12 cellular contexts compared by ENCODE assay signal in the genomic region with DNA sequence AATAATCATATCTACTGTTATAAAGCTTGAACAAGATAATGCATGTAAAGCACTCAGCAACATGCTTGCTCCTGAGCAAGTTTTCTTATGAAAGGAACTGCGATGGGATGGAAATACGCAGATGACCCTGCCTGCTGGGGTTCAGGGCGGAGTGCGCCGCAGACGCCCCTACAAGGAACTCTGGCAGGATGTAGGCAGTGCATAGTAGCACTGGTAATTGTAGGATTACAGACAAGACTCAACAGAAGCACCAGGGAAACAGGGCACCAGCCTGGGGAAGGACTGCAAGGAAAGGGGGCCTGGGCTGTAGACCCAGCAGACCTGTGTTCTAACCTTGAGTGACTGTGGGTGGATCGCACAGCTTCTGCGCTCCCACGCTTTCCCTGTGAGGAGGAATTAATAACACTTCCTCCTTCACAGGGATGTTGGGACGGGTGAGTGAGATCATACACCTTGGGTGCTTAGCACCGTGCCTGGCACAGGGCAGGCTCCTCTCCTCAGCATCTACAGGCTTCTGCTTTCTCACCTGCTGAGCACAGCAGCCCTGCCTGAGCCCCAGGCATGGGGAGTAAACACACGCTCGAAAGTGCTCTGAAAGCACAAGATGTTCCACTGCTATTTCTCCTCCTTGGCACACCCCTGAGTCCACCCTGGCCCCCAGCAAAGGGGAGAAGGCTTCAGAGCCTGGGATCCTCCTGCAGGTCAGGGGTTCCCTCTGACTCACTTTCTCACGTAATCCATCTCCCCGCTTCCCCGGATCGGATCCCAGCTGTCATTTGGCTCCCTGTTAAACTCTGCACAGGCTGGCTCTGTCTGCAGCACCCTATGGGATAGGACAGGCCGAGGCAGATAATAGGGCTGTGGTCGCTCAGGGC. TPM values are rescaled to one million over a fixed set of nuclear protein-coding genes. Genes with fewer than 3 reads are reported as not detected.
A peak's percentile ranks its signal among the peaks of the same experiment; 100 is the strongest.
DNase-seq lines count a peak whose midpoint lies in the region; ATAC-seq and TF ChIP-seq lines count a peak whose summit lies in the region.
"Had no signal": no experiment of that assay in that cellular context is flagged by ENCODE, and none has a peak within 500 bp of the region (broad histone marks: within the 10 kb centered on the region; RNA-seq: fewer than 3 reads in every experiment).

No MANE protein-coding gene starts in this region.

- H3K14ac ChIP-seq in mesenchymal stem cell (ENCODE audit: low read length in 2 of 2), result no peak overlapping the region

- no peak for TF ChIP-seq POLR2A in thyroid gland (IDR thresholded peaks at IDR 0.05)

- H3K9me3 Mint-ChIP-seq in activated naive CD4-positive, alpha-beta T cell treated with anti-CD3 and anti-CD28 coated beads, Interleukin-2, amount 10 ng/mL, durations not matched to agents 7 days and 5 days, result no peaks in the 10 kb centered on the region
- H3K9me3 Mint-ChIP-seq: nephron had no signal

- peak overlapping the region; percentile 54 for H3K9ac ChIP-seq in mesenchymal stem cell (ENCODE audit: low read length)

- no peak overlapping the region for H3K4me2 ChIP-seq in mesenchymal stem cell (ENCODE audit: low read length, poor library complexity, severe bottlenecking)

- no peak overlapping the region for H4K8ac ChIP-seq in mesenchymal stem cell (ENCODE audit: low read length)

- no peak overlapping the region for H3K4me3 Mint-ChIP-seq in activated naive CD4-positive, alpha-beta T cell treated with anti-CD3 and anti-CD28 coated beads, Interleukin-2, amount 10 ng/mL, durations not matched to agents 7 days and 5 days
- H3K4me3 Mint-ChIP-seq: nephron had no signal

- H3K36me3 ChIP-seq in mesenchymal stem cell (ENCODE audit: control insufficient read depth in 1 of 2, insufficient read depth in 2 of 2, low read depth in 1 of 2, low read length in 2 of 2) (peaks cover 39 to 49% of the 10 kb centered on the region in 2 experiments), thyroid gland (peaks cover 15 to 16% of the 10 kb centered on the region in 2 donors)

- no peak overlapping the region for H2BK120ac ChIP-seq in mesenchymal stem cell (ENCODE audit: low read depth, low read length)

- no peak overlapping the region for H3K18ac ChIP-seq in mesenchymal stem cell (ENCODE audit: low read depth in 1 of 2, low read length in 2 of 2)

- H3K36me3 Mint-ChIP-seq in activated naive CD4-positive, alpha-beta T cell treated with anti-CD3 and anti-CD28 coated beads, Interleukin-2, amount 10 ng/mL, durations not matched to agents 7 days and 5 days, result peaks cover 41% of the 10 kb centered on the region

- no peaks in the 10 kb centered on the region for H3K27me3 Mint-ChIP-seq in activated naive CD4-positive, alpha-beta T cell treated with anti-CD3 and anti-CD28 coated beads, Interleukin-2, amount 10 ng/mL, durations not matched to agents 7 days and 5 days

- H3K4ac ChIP-seq in mesenchymal stem cell (ENCODE audit: low read depth in 1 of 2, low read length in 2 of 2), result no peak overlapping the region

- no peaks in the 10 kb centered on the region for H3K9me3 ChIP-seq in mesenchymal stem cell (ENCODE audit: control insufficient read depth, low read length)
- H3K9me3 ChIP-seq in thyroid gland, result no peaks in the 10 kb centered on the region

- peak overlapping the region in 1 of 2 experiments; percentile 30 for H2BK12ac ChIP-seq in mesenchymal stem cell (ENCODE audit: low read length in 2 of 2)

- H3K4me3 ChIP-seq in coronary artery (peak overlapping the region; percentile 7), mesenchymal stem cell (ENCODE audit: insufficient read depth in 1 of 2, low read depth in 1 of 2, low read length in 2 of 2) (peak overlapping the region in 1 of 2 experiments; percentile 2), thyroid gland (replicated peaks in 1 of 3) (no peak overlapping the region)
- H3K4me3 ChIP-seq: cardiac muscle cell had no signal

- no peak for DNase-seq in activated naive CD4-positive, alpha-beta T cell treated with anti-CD3 and anti-CD28 coated beads, Interleukin-2, amount 10 ng/mL, durations not matched to agents 7 days and 5 days
- no peak for DNase-seq in activated naive CD4-positive, alpha-beta T cell treated with Interleukin-2 at 50 U/mL for 16 hours
- DNase-seq in coronary artery (ENCODE audit: low spot score) (no peak), mesenchymal stem cell (peak; percentile 67), thyroid gland (peak in 1 of 2 donors; percentile 25), iPS-NIHi7 (ENCODE audit: extremely low spot score) (no peak)
- DNase-seq in stimulated activated CD4-positive, alpha-beta T cell treated with anti-CD3 and anti-CD28 coated beads, Interleukin-4, amount 100 ng/mL, for 1 hour, result no peak
- DNase-seq: Kasumi-1, NCI-H446 treated with DMSO at 0.1 percent for 48 hours had no signal

- peaks cover 39% of the 10 kb centered on the region for H3K79me1 ChIP-seq in mesenchymal stem cell (replicated peaks; ENCODE audit: low read length, poor library complexity, severe bottlenecking)

- ATAC-seq in GM21526 (IDR thresholded peaks at IDR 0.05; ENCODE audit: low FRiP score, unreplicated experiment), result no peak

- H3K27me3 ChIP-seq in mesenchymal stem cell (ENCODE audit: control insufficient read depth in 1 of 2, insufficient read depth in 1 of 2, low read length in 2 of 2) (no peaks in the 10 kb centered on the region), thyroid gland (no peaks in the 10 kb centered on the region)
- H3K27me3 ChIP-seq: cardiac muscle cell had no signal

- CTCF ChIA-PET in activated naive CD4-positive, alpha-beta T cell treated with anti-CD3 and anti-CD28 coated beads, Interleukin-2, amount 10 ng/mL, durations not matched to agents 7 days and 5 days (lab: Charles Lee), result no interaction called here

- no peak overlapping the region for H3K23ac ChIP-seq in mesenchymal stem cell (ENCODE audit: low read length in 2 of 2)

- peak overlapping the region; percentile 55 to 74 for H3K27ac ChIP-seq in coronary artery
- peak overlapping the region; percentile 24 for H3K27ac ChIP-seq in mesenchymal stem cell (ENCODE audit: low read length, poor library complexity, severe bottlenecking)
- peak overlapping the region in 2 of 3 donors; percentile 33 to 41 for H3K27ac ChIP-seq in thyroid gland
- H3K27ac ChIP-seq: cardiac muscle cell had no signal

- H4K91ac ChIP-seq in mesenchymal stem cell (ENCODE audit: low read length), result no peak overlapping the region

- WGBS in mesenchymal stem cell, result 76% methylated on average over 18 of the region's 19 CpGs
- WGBS in thyroid gland, 2 donors, result 74 to 79% methylated on average over 19 of the region's 19 CpGs

- H3K27ac Mint-ChIP-seq in activated naive CD4-positive, alpha-beta T cell treated with anti-CD3 and anti-CD28 coated beads, Interleukin-2, amount 10 ng/mL, durations not matched to agents 7 days and 5 days, result peak overlapping the region; percentile 37

- no peak overlapping the region for H2BK5ac ChIP-seq in mesenchymal stem cell (ENCODE audit: low read depth, low read length, poor library complexity, severe bottlenecking)

- no peak overlapping the region for H2AK5ac ChIP-seq in mesenchymal stem cell (ENCODE audit: low read length, severe bottlenecking)

- H2BK15ac ChIP-seq in mesenchymal stem cell (ENCODE audit: low read depth, poor library complexity, severe bottlenecking), result no peak overlapping the region

- peaks cover 32% of the 10 kb centered on the region for H3K4me1 ChIP-seq in mesenchymal stem cell (ENCODE audit: control insufficient read depth, insufficient read depth, low read depth, low read length)
- peaks cover 71 to 80% of the 10 kb centered on the region in 2 donors for H3K4me1 ChIP-seq in thyroid gland

- H2AFZ ChIP-seq in mesenchymal stem cell (ENCODE audit: low read depth, low read length), result no peak overlapping the region

- TF ChIP-seq CTCF in coronary artery (IDR thresholded peaks at IDR 0.05) (no peak), thyroid gland (IDR thresholded peaks at IDR 0.05) (no peak)

- intact Hi-C loops in thyroid gland (cut with DNase I), result no loop called here

- peaks cover 59% of the 10 kb centered on the region for H3K4me1 Mint-ChIP-seq in activated naive CD4-positive, alpha-beta T cell treated with anti-CD3 and anti-CD28 coated beads, Interleukin-2, amount 10 ng/mL, durations not matched to agents 7 days and 5 days

RNA-seq across cellular contexts. Expression of gene ITPRIP, which starts 19.2 kb away (rescaled TPM):
- polyA plus RNA-seq in mesenchymal stem cell (2013, experiment 1 of 2), result 13.8 TPM
- polyA plus RNA-seq in mesenchymal stem cell (2013, experiment 2 of 2), result 13.9 TPM
- 10 to 100 TPM; 28.0 to 44.2 (median 29.4) TPM for total RNA-seq in thyroid gland

RNA-seq across cellular contexts. Expression of gene CFAP58, which starts 34.6 kb away (rescaled TPM):
- polyA plus RNA-seq in mesenchymal stem cell (2013, experiment 1 of 2), result 0.12 TPM
- polyA plus RNA-seq in mesenchymal stem cell (2013, experiment 2 of 2), result 0.11 TPM
- 1 to 10 TPM; 1.0 to 1.6 (median 1.2) TPM for total RNA-seq in thyroid gland

RNA-seq across cellular contexts. Expression of gene GSTO2, which starts 50.1 kb away (rescaled TPM):
- 2.3 TPM for polyA plus RNA-seq in mesenchymal stem cell (2013, experiment 1 of 2)
- polyA plus RNA-seq in mesenchymal stem cell (2013, experiment 2 of 2), result 1.9 TPM
- total RNA-seq in thyroid gland, result 10 to 100 TPM in 3 of 4 donors, 1 to 10 TPM in 1; 7.5 to 16.3 (median 12.8) TPM
